Comparison of ENCODE assay signal across 8 cellular contexts in genomic region chr12:8823565-8824300, GRCh38. TPM values are rescaled to one million over a fixed set of nuclear protein-coding genes. Genes with fewer than 3 reads are reported as not detected.
A peak's percentile ranks its signal among the peaks of the same experiment; 100 is the strongest.
DNase-seq lines count a peak whose midpoint lies in the region; ATAC-seq and TF ChIP-seq lines count a peak whose summit lies in the region.

No MANE protein-coding gene starts in this region.

- H3K4me2 ChIP-seq in IMR-90 (ENCODE audit: low read depth, low read length): no peak overlapping the region

- TF ChIP-seq CTCF in AG09319 (IDR thresholded peaks at IDR 0.05; ENCODE audit: low read depth, low read length): peak; percentile 71
- TF ChIP-seq CTCF in IMR-90 (conservative IDR thresholded peaks at IDR 0.05; ENCODE audit: low read depth, low read length): peak; percentile 48
- peak; percentile 50 for TF ChIP-seq CTCF in lung (IDR thresholded peaks at IDR 0.05; ENCODE audit: control extremely low read depth, extremely low read depth)

- WGBS in IMR-90 (ENCODE audit: extremely low coverage in 2 of 2, insufficient read length in 1 of 2), 2 experiments: no CpG with 5 or more reads among the region's 8 CpGs
- WGBS in lung, 2 donors: 44 to 65% methylated on average over 8 of the region's 8 CpGs

- no peak overlapping the region for H3K14ac ChIP-seq in IMR-90 (replicated peaks; ENCODE audit: low read depth, low read length)

- H4K20me1 ChIP-seq in IMR-90 (ENCODE audit: insufficient read depth, low read length): no peaks in the 10 kb centered on the region

- H3K23ac ChIP-seq in IMR-90 (ENCODE audit: low read depth, low read length): no peak overlapping the region

- no peak overlapping the region for H2AK5ac ChIP-seq in IMR-90 (ENCODE audit: low read depth, low read length)

- H3K9ac ChIP-seq in IMR-90 (ENCODE audit: low read depth, low read length): no peak overlapping the region

- peak; percentile 58 for TF ChIP-seq RAD21 in IMR-90 (IDR thresholded peaks at IDR 0.05; ENCODE audit: low read length)

- H2BK20ac ChIP-seq in IMR-90 (ENCODE audit: low read depth, low read length): no peak overlapping the region

- no peak overlapping the region for H3K18ac ChIP-seq in IMR-90 (ENCODE audit: low read depth, low read length)

- no peak overlapping the region for H3K56ac ChIP-seq in IMR-90 (ENCODE audit: extremely low read depth, insufficient read depth, low read length)

- no peak overlapping the region for H4K5ac ChIP-seq in IMR-90 (ENCODE audit: low read depth, low read length)

- DNase-seq in AG09319 (ENCODE audit: extremely low read depth, low read depth): no peak
- peak; percentile 12 for DNase-seq in IMR-90
- DNase-seq in lung (ENCODE audit: low spot score): peak; percentile 33
- DNase-seq in NCI-H2196 (lab: John Stamatoyannopoulos, UW; ENCODE audit: unreplicated experiment): no peak
- no peak for DNase-seq in NCI-H748 treated with DMSO at 0.1 percent for 48 hours (lab: John Stamatoyannopoulos, UW)

- dilution Hi-C loops in IMR-90 (cut with HindIII; ENCODE audit: low sequenced_read_pairs, unreplicated experiment): no loop called here

- no peaks in the 10 kb centered on the region for H3K9me1 ChIP-seq in IMR-90 (ENCODE audit: insufficient read depth, low read length)

- in situ Hi-C loops in IMR-90 (cut with MboI; ENCODE audit: low sequenced_read_pairs): no loop called here

- no peak overlapping the region for H2BK120ac ChIP-seq in IMR-90 (ENCODE audit: low read depth, low read length)

- H3K36me3 ChIP-seq in IMR-90 (ENCODE audit: control insufficient read depth, insufficient read depth, low read length) (no peaks in the 10 kb centered on the region), lung (ENCODE audit: control insufficient read depth in 2 of 2, insufficient read depth in 2 of 2, low read length in 2 of 2) (no peaks in the 10 kb centered on the region)

- POLR2A ChIA-PET in IMR-90 (lab: Charles Lee; ENCODE audit: unreplicated experiment): no interaction called here

- no peak overlapping the region for H2BK5ac ChIP-seq in IMR-90 (ENCODE audit: low read depth, low read length, poor library complexity, severe bottlenecking)

- H3K79me1 ChIP-seq in IMR-90 (ENCODE audit: low read depth in 1 of 2, low read length in 2 of 2): no peaks in the 10 kb centered on the region

- no peak overlapping the region for H4K8ac ChIP-seq in IMR-90 (ENCODE audit: low read depth in 2 of 2, low read length in 2 of 2)

- CTCF ChIA-PET in IMR-90 (lab: Yijun Ruan, JAX): interaction anchor here (0.6 to 1.2 kb wide), 4 partner anchors 136 to 147 kb away, joined by 3 to 5 read pairs (median 4); no protein-coding TSS in a partner anchor

- H3K4me1 ChIP-seq in IMR-90 (ENCODE audit: control insufficient read depth, insufficient read depth, low read length): no peaks in the 10 kb centered on the region
- no peaks in the 10 kb centered on the region for H3K4me1 ChIP-seq in lung (ENCODE audit: control insufficient read depth in 2 of 2, insufficient read depth in 2 of 2, low read length in 2 of 2)

- H3K4me3 ChIP-seq in IMR-90 (ENCODE audit: insufficient read depth, low read depth, low read length) (no peak overlapping the region), lung (no peak overlapping the region)

- peak; percentile 59; the same call in 1 of the 2 replicates for ATAC-seq in IMR-90 (ENCODE audit: low read depth)
- ATAC-seq in lung (ENCODE audit: insufficient read depth, low FRiP score): no peak
- no peak for ATAC-seq in HG03354 (IDR thresholded peaks at IDR 0.05; ENCODE audit: poor library complexity, severe bottlenecking, unreplicated experiment)
- no peak for ATAC-seq in GM19324 (IDR thresholded peaks at IDR 0.05; ENCODE audit: low FRiP score, unreplicated experiment)

- H2AFZ ChIP-seq in IMR-90 (replicated peaks; ENCODE audit: low read length, poor library complexity): no peak overlapping the region

- H2BK15ac ChIP-seq in IMR-90 (ENCODE audit: low read depth, low read length): no peak overlapping the region

- no TSS peak for BruUV-seq in IMR-90 (replicated peaks; lab: Mats Ljungman, UMichigan)

- no peaks in the 10 kb centered on the region for H3K9me3 ChIP-seq in IMR-90 (ENCODE audit: control insufficient read depth, insufficient read depth, low read length)
- H3K9me3 ChIP-seq in lung (ENCODE audit: control insufficient read depth in 2 of 2, insufficient read depth in 1 of 2, low read length in 1 of 2): no peaks in the 10 kb centered on the region

- H3K27me3 ChIP-seq in IMR-90 (ENCODE audit: control insufficient read depth, insufficient read depth, low read length) (no peaks in the 10 kb centered on the region), lung (ENCODE audit: control insufficient read depth, insufficient read depth) (no peaks in the 10 kb centered on the region)

- H2AK9ac ChIP-seq in IMR-90 (replicated peaks; ENCODE audit: low read depth, low read length, poor library complexity): no peak overlapping the region

- no peak for TF ChIP-seq POLR2A in IMR-90 (IDR thresholded peaks at IDR 0.05; ENCODE audit: low read depth, low read length)

- H3K27ac ChIP-seq in IMR-90 (ENCODE audit: insufficient read depth, low read length) (no peak overlapping the region), cingulate gyrus (ENCODE audit: low read depth, low read length) (peak overlapping the region; percentile 56), lung (ENCODE audit: low read depth in 1 of 2, low read length in 1 of 2) (no peak overlapping the region)

- intact Hi-C loops in IMR-90 (cut with micrococcal nuclease): loop anchor here (1.0 to 10.0 kb wide), 4 partner anchors 81 to 281 kb away; partner anchors contain the start of gene CLEC4E

- no peak overlapping the region for H3K4ac ChIP-seq in IMR-90 (ENCODE audit: low read depth, low read length)

- no peak overlapping the region for H4K91ac ChIP-seq in IMR-90 (ENCODE audit: insufficient read depth, low read depth, low read length)

TF ChIP-seq in IMR-90, 13 proteins besides CTCF, POLR2A, EP300 and RAD21:
- TF ChIP-seq SMC3 (IDR thresholded peaks at IDR 0.05; ENCODE audit: low read depth, low read length) (peak; percentile 48), RCOR1 (IDR thresholded peaks at IDR 0.05; ENCODE audit: insufficient replicate concordance, low read length) (no peak), MXI1 (IDR thresholded peaks at IDR 0.05; ENCODE audit: borderline replicate concordance, low read depth, low read length) (no peak), NFE2L2 (IDR thresholded peaks at IDR 0.05; ENCODE audit: low read depth, low read length) (no peak)
TF ChIP-seq in IMR-90: peak in this region for 1.

RNA-seq across cellular contexts. Expression of gene A2ML1, which starts 1.3 kb away (rescaled TPM):
- total RNA-seq in IMR-90 (2012; rRNA removed) (not detected in 2 replicates), lung (1 to 10 TPM in 1 of 2 donors, not detected in 1; 1.1 TPM)
- polyA plus RNA-seq in IMR-90 (2012; rRNA removed) (not detected in 2 replicates), lung (under 1 TPM; 0.04 to 0.06 TPM)
- not detected in 2 replicates for polyA plus RNA-seq in IMR-90 (2012; cell fraction: cytosol; rRNA removed)
- polyA plus RNA-seq in IMR-90 (2012; cell fraction: nucleus; rRNA removed; ENCODE audit: low replicate concordance): not detected in 2 replicates

Comparison
In these comparisons a context has a peak if more than half of its experiments do, and no peak if none do; other contexts are left out.
1. DNase-seq: peak in IMR-90 (single experiment) and lung (single experiment); none in AG09319 (single experiment), NCI-H2196 (single experiment) and NCI-H748 treated with DMSO at 0.1 percent for 48 hours (single experiment).
2. Peak in every context shown above with its lines, with median percentiles within 50 percentile points of each other: CTCF ChIP-seq.